Comparison of ENCODE assay signal across 11 cellular contexts in genomic region chr22:25969286-25969685, GRCh38.
"Had no signal": no experiment of that assay in that cellular context is flagged by ENCODE, and none has a peak within 500 bp of the region (broad histone marks: within the 10 kb centered on the region; RNA-seq: fewer than 3 reads in every experiment).

No MANE protein-coding gene starts in this region.

- DNase-seq: GM23248, GOT3, H7, H9, HCEC 1CT, HFFc6 had no signal

- H3K36me3 ChIP-seq: HAP-1 had no signal

- H3K4me1 ChIP-seq: HAP-1 had no signal

- H3K27ac ChIP-seq: GM23248 had no signal

- H2AFZ ChIP-seq: GM23248, GM23338 had no signal

- H3K9me3 ChIP-seq: HAP-1 had no signal

- FAIRE-seq: H1, H54 had no signal

- ATAC-seq: GM23338, HCT116 had no signal

- H3K9ac ChIP-seq: GM23248 had no signal

- H3K4me2 ChIP-seq: GM23338 had no signal

- H3K4me3 ChIP-seq: GM23248, GM23338, HAP-1 had no signal
